Comparison of ENCODE assay signal across 22 cellular contexts in genomic region chr17:19719365-19720209, GRCh38. TPM values are rescaled to one million over a fixed set of nuclear protein-coding genes. Genes with fewer than 3 reads are reported as not detected.
DNase-seq lines count a peak whose midpoint lies in the region; ATAC-seq and TF ChIP-seq lines count a peak whose summit lies in the region.
"Had no signal": no experiment of that assay in that cellular context is flagged by ENCODE, and none has a peak within 500 bp of the region (broad histone marks: within the 10 kb centered on the region; RNA-seq: fewer than 3 reads in every experiment).

No MANE protein-coding gene starts in this region.

- no peak overlapping the region for H3K4me3 ChIP-seq in testis
- H3K4me3 ChIP-seq: cardiac muscle cell, stomach had no signal

- TF ChIP-seq RAD21 in Ishikawa (IDR thresholded peaks at IDR 0.05; ENCODE audit: low read depth), result no peak

- ATAC-seq in HG03159 (IDR thresholded peaks at IDR 0.05; ENCODE audit: unreplicated experiment), result no peak
- ATAC-seq: activated naive CD8-positive, alpha-beta T cell treated with anti-CD3 and anti-CD28 coated beads, Interleukin-2, amount 50 U/mL, for 24 hours; naive thymus-derived CD4-positive, alpha-beta T cell had no signal

- TF ChIP-seq POLR2A in testis (IDR thresholded peaks at IDR 0.05), result no peak

- in situ Hi-C loops in Caki2 (cut with HindIII; ENCODE audit: low pct_unique_long_range_greater_than_20kb, low sequenced_read_pairs), result no loop called here

- no peak for TF ChIP-seq CTCF in nephron (IDR thresholded peaks at IDR 0.05; ENCODE audit: unreplicated experiment in 3 of 3)
- TF ChIP-seq CTCF in testis (IDR thresholded peaks at IDR 0.05), result no peak
- TF ChIP-seq CTCF in progenitor cell of endocrine pancreas (IDR thresholded peaks at IDR 0.05; ENCODE audit: unreplicated experiment), result no peak

- H3K36me3 ChIP-seq in testis (ENCODE audit: low read depth, missing control alignments), result no peaks in the 10 kb centered on the region
- H3K36me3 ChIP-seq: cardiac muscle cell, stomach, WERI-Rb-1 had no signal

- H3K36me3 Mint-ChIP-seq in nephron (ENCODE audit: low read depth), result no peaks in the 10 kb centered on the region
- no peaks in the 10 kb centered on the region for H3K36me3 Mint-ChIP-seq in progenitor cell of endocrine pancreas (ENCODE audit: insufficient read depth)
- H3K36me3 Mint-ChIP-seq: naive thymus-derived CD4-positive, alpha-beta T cell had no signal

- H3K27ac Mint-ChIP-seq in nephron (peak overlapping the region in 2 of 3 experiments; percentile 33 to 82), progenitor cell of endocrine pancreas (no peak overlapping the region)
- H3K27ac Mint-ChIP-seq: activated naive CD8-positive, alpha-beta T cell treated with anti-CD3 and anti-CD28 coated beads, Interleukin-2, amount 50 U/mL, for 24 hours had no signal

- H3K4me3 Mint-ChIP-seq in nephron, result no peak overlapping the region
- no peak overlapping the region for H3K4me3 Mint-ChIP-seq in progenitor cell of endocrine pancreas (ENCODE audit: low read depth)
- H3K4me3 Mint-ChIP-seq: activated naive CD8-positive, alpha-beta T cell treated with anti-CD3 and anti-CD28 coated beads, Interleukin-2, amount 50 U/mL, for 24 hours; naive thymus-derived CD4-positive, alpha-beta T cell had no signal

- H3K4me1 Mint-ChIP-seq in nephron, result peaks cover 44% of the 10 kb centered on the region
- H3K4me1 Mint-ChIP-seq in progenitor cell of endocrine pancreas (ENCODE audit: low read depth), result no peaks in the 10 kb centered on the region

- DNase-seq in Caki2 (ENCODE audit: low read depth) (peak; percentile 43), epithelial cell of prostate (ENCODE audit: low read depth, low spot score) (peak; percentile 50), SIG-M5 (lab: John Stamatoyannopoulos, UW) (no peak), testis (no peak), progenitor cell of endocrine pancreas (ENCODE audit: low spot score, unreplicated experiment) (no peak)
- DNase-seq: activated CD8-positive, alpha-beta memory T cell treated with anti-CD3 and anti-CD28 coated beads for 24 hours; activated naive CD8-positive, alpha-beta T cell treated with anti-CD3 and anti-CD28 coated beads, Interleukin-2, amount 50 U/mL, for 24 hours; COR-L47; effector CD4-positive, alpha-beta T cell; GF-D8; naive thymus-derived CD4-positive, alpha-beta T cell; NCI-H187 treated with DMSO at 0.1 percent for 48 hours; NCI-H524 treated with DMSO at 0.1 percent for 48 hours; stomach had no signal

- H3K27me3 Mint-ChIP-seq in nephron (ENCODE audit: low read depth) (peaks cover 14% of the 10 kb centered on the region), progenitor cell of endocrine pancreas (peaks cover 13% of the 10 kb centered on the region)
- H3K27me3 Mint-ChIP-seq: activated naive CD8-positive, alpha-beta T cell treated with anti-CD3 and anti-CD28 coated beads, Interleukin-2, amount 50 U/mL, for 24 hours had no signal

- 91 to 93% methylated on average over 22 to 23 of the region's 23 CpGs for WGBS in testis, 2 donors

- H3K9me3 Mint-ChIP-seq in nephron (no peaks in the 10 kb centered on the region), progenitor cell of endocrine pancreas (ENCODE audit: low read depth) (no peaks in the 10 kb centered on the region)
- H3K9me3 Mint-ChIP-seq: activated naive CD8-positive, alpha-beta T cell treated with anti-CD3 and anti-CD28 coated beads, Interleukin-2, amount 50 U/mL, for 24 hours had no signal

- H3K9me3 ChIP-seq in testis, result no peaks in the 10 kb centered on the region
- H3K9me3 ChIP-seq: stomach had no signal

- H3K27me3 ChIP-seq in testis, result no peaks in the 10 kb centered on the region
- H3K27me3 ChIP-seq: cardiac muscle cell, stomach had no signal

- intact Hi-C loops in testis (cut with DNase I; ENCODE audit: low total_unique reads), result no loop called here

- H3K4me1 ChIP-seq in testis, result peaks cover 5% of the 10 kb centered on the region

- peak overlapping the region; percentile 52 for H3K27ac ChIP-seq in epithelial cell of prostate
- H3K27ac ChIP-seq in testis, result no peak overlapping the region
- H3K27ac ChIP-seq: cardiac muscle cell, WERI-Rb-1 had no signal

- peak; percentile 97 for TF ChIP-seq EP300 in Ishikawa (IDR thresholded peaks at IDR 0.05; ENCODE audit: borderline replicate concordance)

TF ChIP-seq in Ishikawa, 13 proteins besides CTCF, POLR2A, EP300 and RAD21:
- TF ChIP-seq EGR1 (IDR thresholded peaks at IDR 0.05), result 0 out of 2 replicates have a peak, but pooled peaks have one; percentile 32
- peak; percentile 91 for TF ChIP-seq TCF12 (IDR thresholded peaks at IDR 0.05; ENCODE audit: low read depth)
- peak; percentile 91 for TF ChIP-seq NFIC (IDR thresholded peaks at IDR 0.05)
- TF ChIP-seq ZBTB7A (IDR thresholded peaks at IDR 0.05; ENCODE audit: low read depth), result no peak
- TF ChIP-seq TEAD4 (IDR thresholded peaks at IDR 0.05), result peak; percentile 74
- no peak for TF ChIP-seq TAF1 (IDR thresholded peaks at IDR 0.05; ENCODE audit: low read depth)
- TF ChIP-seq YY1 (IDR thresholded peaks at IDR 0.05; ENCODE audit: low read depth), result peak; percentile 47
- no peak for TF ChIP-seq CREB1 (IDR thresholded peaks at IDR 0.05; ENCODE audit: low read depth)
- no peak; the same call in 1 of the 2 replicates for TF ChIP-seq USF1 (IDR thresholded peaks at IDR 0.05)
- no peak for TF ChIP-seq REST (IDR thresholded peaks at IDR 0.05; ENCODE audit: low read depth)
- TF ChIP-seq CEBPB (IDR thresholded peaks at IDR 0.05), result no peak
- TF ChIP-seq FOXM1 (IDR thresholded peaks at IDR 0.05; ENCODE audit: borderline replicate concordance, low read depth), result peak; percentile 87
- TF ChIP-seq MAX (IDR thresholded peaks at IDR 0.05), result peak; percentile 65

RNA-seq across cellular contexts. Expression of gene SLC47A2, which starts 3.2 kb away (rescaled TPM):
- 44.7 and 62.1 TPM in 2 replicates for total RNA-seq in Caki2 (2014; rRNA removed; shearing (Covaris generic); ENCODE audit: low replicate concordance)
- total RNA-seq in testis, result under 1 TPM; 0.16 to 0.50 TPM
- 1.1 TPM for polyA plus RNA-seq in testis (ENCODE audit: insufficient read depth, low read depth, low replicate concordance)
- total RNA-seq in progenitor cell of endocrine pancreas, result not detected in 2 replicates
- total RNA-seq: H4; liver; naive thymus-derived CD4-positive, alpha-beta T cell; stomach; T-helper 1 cell treated with Interleukin-12 subunit alpha and Interleukin-12 subunit beta and Interleukin-4 antibody, amounts not matched to agents 30 ng/mL and 1 ng/mL, for 36 hours had no signal
- polyA plus RNA-seq: naive thymus-derived CD4-positive, alpha-beta T cell had no signal

RNA-seq across cellular contexts. Expression of gene ALDH3A1, which starts 28.5 kb away (rescaled TPM):
- total RNA-seq in Caki2 (2014; rRNA removed; shearing (Covaris generic); ENCODE audit: low replicate concordance), result not detected in 2 replicates
- total RNA-seq in testis (1 to 10 TPM; 3.2 to 5.6 TPM), progenitor cell of endocrine pancreas (0.75 and 1.0 TPM in 2 replicates)
- 4.2 TPM for polyA plus RNA-seq in testis (ENCODE audit: insufficient read depth, low read depth, low replicate concordance)
- total RNA-seq: cardiac muscle cell; T-helper 1 cell treated with Interleukin-12 subunit alpha and Interleukin-12 subunit beta and Interleukin-4 antibody, amounts not matched to agents 30 ng/mL and 1 ng/mL, for 36 hours had no signal
- polyA plus RNA-seq: cardiac muscle cell; naive thymus-derived CD4-positive, alpha-beta T cell had no signal

Comparison
In these comparisons a context has a peak if more than half of its experiments do, and no peak if none do; other contexts are left out.
1. DNase-seq: peak in Caki2 (single experiment) and epithelial cell of prostate (single experiment); none in SIG-M5 (single experiment), testis (single experiment) and progenitor cell of endocrine pancreas (single experiment).
2. RNA of gene SLC47A2, which starts 3.2 kb away (total RNA-seq): 44.7 to 62.1 TPM in Caki2; 0.16 to 0.50 TPM in testis and not detected in progenitor cell of endocrine pancreas; every median in the first group is over 10 times any median in the second.